Comparison of ENCODE assay signal across 6 cellular contexts in the genomic region with DNA sequence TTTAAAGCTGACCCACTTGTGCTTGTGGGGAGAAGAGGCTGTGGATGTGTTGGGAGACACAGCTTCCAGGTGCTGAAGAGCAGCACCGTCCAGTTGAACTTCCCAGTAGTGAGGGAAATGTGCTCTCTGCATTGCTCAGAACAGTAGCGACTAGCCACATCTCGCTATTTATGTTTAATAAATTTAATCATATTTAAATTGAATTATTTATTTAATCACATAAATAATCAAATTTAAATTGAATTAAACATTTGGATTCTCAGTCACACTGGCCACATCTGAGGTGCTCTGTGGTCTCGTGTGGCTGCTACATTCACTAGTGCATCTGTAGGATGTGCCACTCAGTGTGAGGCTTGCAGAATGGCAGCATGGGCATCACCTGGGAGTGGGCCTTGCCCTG.
"Had no signal": no experiment of that assay in that cellular context is flagged by ENCODE, and none has a peak within 500 bp of the region (broad histone marks: within the 10 kb centered on the region; RNA-seq: fewer than 3 reads in every experiment).

No MANE protein-coding gene starts in this region.

- H3K4me3 Mint-ChIP-seq: IgD-negative memory B cell had no signal

- ATAC-seq: HepG2, K562 had no signal

- H3K27ac ChIP-seq: HL-60 had no signal

- H3K4me1 Mint-ChIP-seq: IgD-negative memory B cell had no signal

- H3K4me3 ChIP-seq: K562 had no signal

- DNase-seq: IMR-90, KBM-7 had no signal

- H3K27ac Mint-ChIP-seq: IgD-negative memory B cell had no signal

- H3K27me3 Mint-ChIP-seq: IgD-negative memory B cell had no signal
